14 cellular contexts compared by ENCODE assay signal in genomic region chr18:40347261-40347660, GRCh38.
DNase-seq lines count a peak whose midpoint lies in the region; TF ChIP-seq lines count a peak whose summit lies in the region.
"Had no signal": no experiment of that assay in that cellular context is flagged by ENCODE, and none has a peak within 500 bp of the region (broad histone marks: within the 10 kb centered on the region; RNA-seq: fewer than 3 reads in every experiment).

No MANE protein-coding gene starts in this region.

- TF ChIP-seq CTCF in thyroid gland (IDR thresholded peaks at IDR 0.05) (peak in 1 of 6 experiments; percentile 32), HFFc6 (IDR thresholded peaks at IDR 0.05) (no peak)

- H3K9me3 Mint-ChIP-seq in HFFc6, result peaks cover 18% of the 10 kb centered on the region
- H3K9me3 Mint-ChIP-seq: GM23338 had no signal

- no peaks in the 10 kb centered on the region for H3K9me3 ChIP-seq in thyroid gland
- H3K9me3 ChIP-seq: BLaER1 treated with 17β-estradiol and CSF1 and Interleukin-3, amounts not matched to agents 10 nM and 100 nM had no signal

- H3K4me3 ChIP-seq in thyroid gland (replicated peaks in 1 of 3), result no peak overlapping the region
- H3K4me3 ChIP-seq: BLaER1 treated with 17β-estradiol and CSF1 and Interleukin-3, amounts not matched to agents 10 nM and 100 nM; GM23338 had no signal

- no peak overlapping the region for H3K27ac Mint-ChIP-seq in HFFc6
- H3K27ac Mint-ChIP-seq: B cell; CD8-positive, alpha-beta T cell; GM23338 had no signal

- no peak overlapping the region for H3K4me3 Mint-ChIP-seq in HFFc6
- H3K4me3 Mint-ChIP-seq: B cell; CD8-positive, alpha-beta T cell; GM23338 had no signal

- H3K27me3 ChIP-seq in thyroid gland, result no peaks in the 10 kb centered on the region
- H3K27me3 ChIP-seq: BLaER1 treated with 17β-estradiol and CSF1 and Interleukin-3, amounts not matched to agents 10 nM and 100 nM had no signal

- TF ChIP-seq POLR2A in thyroid gland (IDR thresholded peaks at IDR 0.05), result no peak

- no peaks in the 10 kb centered on the region for H3K36me3 ChIP-seq in thyroid gland
- H3K36me3 ChIP-seq: BLaER1 treated with 17β-estradiol and CSF1 and Interleukin-3, amounts not matched to agents 10 nM and 100 nM had no signal

- peak; percentile 77 for DNase-seq in DMS53 (lab: John Stamatoyannopoulos, UW)
- DNase-seq in NCI-H2029 (lab: John Stamatoyannopoulos, UW), result peak; percentile 76
- peak; percentile 51 for DNase-seq in NCI-H2107 treated with DMSO at 0.1 percent for 48 hours (lab: John Stamatoyannopoulos, UW; ENCODE audit: unreplicated experiment)
- peak; percentile 70 to 79 for DNase-seq in thyroid gland
- DNase-seq in HFFc6, result no peak
- DNase-seq in DMS153 (lab: John Stamatoyannopoulos, UW), result no peak
- DNase-seq: CD8-positive, alpha-beta T cell; DND-41; EL; HCEC 1CT had no signal

- no peaks in the 10 kb centered on the region for H3K36me3 Mint-ChIP-seq in HFFc6 (ENCODE audit: low read depth)
- H3K36me3 Mint-ChIP-seq: CD8-positive, alpha-beta T cell had no signal

- H3K4me1 Mint-ChIP-seq in HFFc6 (ENCODE audit: low read depth), result no peaks in the 10 kb centered on the region
- H3K4me1 Mint-ChIP-seq: B cell, GM23338 had no signal

- WGBS in thyroid gland, 2 donors, result 42 to 43% methylated on average over 5 of the region's 5 CpGs

- no peaks in the 10 kb centered on the region for H3K27me3 Mint-ChIP-seq in HFFc6 (ENCODE audit: insufficient read depth)
- H3K27me3 Mint-ChIP-seq: B cell had no signal

- intact Hi-C loops in thyroid gland (cut with DNase I), result no loop called here

- H3K27ac ChIP-seq in thyroid gland, result peak overlapping the region in 2 of 3 donors; percentile 43 to 66
- H3K27ac ChIP-seq: BLaER1 treated with 17β-estradiol and CSF1 and Interleukin-3, amounts not matched to agents 10 nM and 100 nM; HL-60 had no signal

- peaks cover 0 to 9% of the 10 kb centered on the region in 2 donors for H3K4me1 ChIP-seq in thyroid gland
- H3K4me1 ChIP-seq: BLaER1 treated with 17β-estradiol and CSF1 and Interleukin-3, amounts not matched to agents 10 nM and 100 nM had no signal

Comparison
In these comparisons a context has a peak if more than half of its experiments do, and no peak if none do; other contexts are left out.
1. DNase-seq: peak in DMS53 (single experiment), NCI-H2029 (single experiment), NCI-H2107 treated with DMSO at 0.1 percent for 48 hours (single experiment) and thyroid gland (2 of 2); none in HFFc6 (single experiment) and DMS153 (single experiment).